In genomic region chr12:108814462-108815211, GRCh38 we compare ENCODE assay signal across 15 cellular contexts. TPM values are rescaled to one million over a fixed set of nuclear protein-coding genes. Genes with fewer than 3 reads are reported as not detected.
DNase-seq lines count a peak whose midpoint lies in the region; ATAC-seq, FAIRE-seq and TF ChIP-seq lines count a peak whose summit lies in the region.
"Had no signal": no experiment of that assay in that cellular context is flagged by ENCODE, and none has a peak within 500 bp of the region (broad histone marks: within the 10 kb centered on the region; RNA-seq: fewer than 3 reads in every experiment).

No MANE protein-coding gene starts in this region.

- no peak overlapping the region for H3K4ac ChIP-seq in H1 (replicated peaks; ENCODE audit: insufficient read length, low read depth, low read length)

- H3K79me2 ChIP-seq in H1 (ENCODE audit: control insufficient read depth in 1 of 2, insufficient read depth in 2 of 2, low read length in 2 of 2): no peaks in the 10 kb centered on the region

- peaks cover 28 to 75% (median 40%) of the 10 kb centered on the region in 10 experiments for H3K4me1 ChIP-seq in BLaER1 treated with 17β-estradiol and CSF1 and Interleukin-3, amounts not matched to agents 10 nM and 100 nM
- peaks cover 0 to 6% (median 3%) of the 10 kb centered on the region in 4 experiments; a peak in 3 of 7 replicates for H3K4me1 ChIP-seq in H1 (replicated peaks in 1 of 4; ENCODE audit: control insufficient read depth in 3 of 4, insufficient read depth in 4 of 4, low read length in 3 of 4)
- H3K4me1 ChIP-seq: BE2C had no signal

- no peak overlapping the region for H3K14ac ChIP-seq in H1 (ENCODE audit: insufficient read length)

- DNase-seq in NCI-H1105 treated with DMSO at 0.1 percent for 48 hours (lab: John Stamatoyannopoulos, UW) (peak; percentile 38), H1 (ENCODE audit: low read depth in 1 of 2, low spot score in 2 of 2) (no peak), osteocyte (ENCODE audit: extremely low spot score, unreplicated experiment) (no peak), GM12892 (ENCODE audit: insufficient read length) (no peak), NCI-H526 treated with DMSO at 0.1 percent for 48 hours (lab: John Stamatoyannopoulos, UW) (no peak)
- DNase-seq in activated CD8-positive, alpha-beta memory T cell treated with anti-CD3 and anti-CD28 coated beads for 24 hours: no peak
- no peak for DNase-seq in activated naive CD8-positive, alpha-beta T cell treated with anti-CD3 and anti-CD28 coated beads, Interleukin-2, amount 50 U/mL, for 24 hours
- DNase-seq: activated effector memory CD4-positive, alpha-beta T cell treated with anti-CD3 and anti-CD28 coated beads, Interleukin-2, amount 50 U/mL, for 16 hours; BE2C; erythroblast; GOT3; MV-4-11; NCI-H446; T-helper 17 cell had no signal

- no peaks in the 10 kb centered on the region for H3K79me1 ChIP-seq in H1 (ENCODE audit: low read depth, low read length)

- no peak overlapping the region for H2BK15ac ChIP-seq in H1 (ENCODE audit: low read length)

- no peak for TF ChIP-seq RAD21 in H1 (IDR thresholded peaks at IDR 0.05 in 1 of 2, conservative IDR thresholded peaks at IDR 0.05 in 1 of 2; ENCODE audit: low read depth in 2 of 2, low read length in 2 of 2)

- no peaks in the 10 kb centered on the region for H3K9me3 Mint-ChIP-seq in osteocyte (ENCODE audit: unreplicated experiment)
- H3K9me3 Mint-ChIP-seq in activated naive CD8-positive, alpha-beta T cell treated with anti-CD3 and anti-CD28 coated beads, Interleukin-2, amount 50 U/mL, for 24 hours: no peaks in the 10 kb centered on the region

- no peak overlapping the region for H3K4me3 Mint-ChIP-seq in osteocyte (ENCODE audit: unreplicated experiment)
- no peak overlapping the region for H3K4me3 Mint-ChIP-seq in activated naive CD8-positive, alpha-beta T cell treated with anti-CD3 and anti-CD28 coated beads, Interleukin-2, amount 50 U/mL, for 24 hours
- H3K4me3 Mint-ChIP-seq: T-helper 17 cell had no signal

- no peak overlapping the region for H4K5ac ChIP-seq in H1 (ENCODE audit: insufficient read length, low read depth, low read length)

- POLR2A ChIA-PET in H1 (lab: Charles Lee; ENCODE audit: partially characterized antibody): interaction anchor here (1.1 to 1.3 kb wide), 2 partner anchors 12 to 35 kb away, joined by 3 read pairs; no protein-coding TSS in a partner anchor

- H3K27ac ChIP-seq in BLaER1 treated with 17β-estradiol and CSF1 and Interleukin-3, amounts not matched to agents 10 nM and 100 nM: peak overlapping the region in 4 of 11 experiments; percentile 9 to 34 (median 14); a peak in 4 of 22 replicates
- no peak overlapping the region for H3K27ac ChIP-seq in H1 (ENCODE audit: low read depth, low read length)

- H2BK120ac ChIP-seq in H1 (replicated peaks; ENCODE audit: low read depth, low read length): no peak overlapping the region

- TF ChIP-seq EP300 in H1 (IDR thresholded peaks at IDR 0.05; ENCODE audit: borderline replicate concordance in 1 of 2, low read depth in 2 of 2, low read length in 2 of 2): no peak

- H3K56ac ChIP-seq in H1 (replicated peaks; ENCODE audit: insufficient read length, low read depth, low read length): no peak overlapping the region

- H3K27me3 ChIP-seq in BLaER1 treated with 17β-estradiol and CSF1 and Interleukin-3, amounts not matched to agents 10 nM and 100 nM: no peaks in the 10 kb centered on the region
- no peaks in the 10 kb centered on the region for H3K27me3 ChIP-seq in H1 (replicated peaks in 1 of 4; ENCODE audit: control insufficient read depth in 3 of 4, extremely low read depth in 1 of 4, insufficient read depth in 3 of 4, low read length in 3 of 4)
- H3K27me3 ChIP-seq: BE2C had no signal

- no peak overlapping the region for H2BK12ac ChIP-seq in H1 (ENCODE audit: low read depth, low read length)

- peaks cover 55% of the 10 kb centered on the region for H3K36me3 Mint-ChIP-seq in osteocyte (ENCODE audit: unreplicated experiment)
- H3K36me3 Mint-ChIP-seq in activated naive CD8-positive, alpha-beta T cell treated with anti-CD3 and anti-CD28 coated beads, Interleukin-2, amount 50 U/mL, for 24 hours (ENCODE audit: low read depth): peaks cover 18% of the 10 kb centered on the region

- H4K8ac ChIP-seq in H1 (ENCODE audit: extremely low read depth, insufficient read depth, low read length): peak overlapping the region; percentile 54; the same call in 1 of the 2 replicates

- no peak for FAIRE-seq in H1 (lab: Jason Lieb, UNC)
- no peak for FAIRE-seq in GM12892 (lab: Jason Lieb, UNC)

- no peak for TF ChIP-seq CTCF in H1 (IDR thresholded peaks at IDR 0.05; ENCODE audit: control extremely low read depth in 1 of 3, insufficient read depth in 1 of 3, low read depth in 1 of 3, low read length in 3 of 3)
- TF ChIP-seq CTCF in osteocyte (IDR thresholded peaks at IDR 0.05): no peak

- CTCF ChIA-PET in H1 (lab: Charles Lee; ENCODE audit: partially characterized antibody): interaction anchor here (0.5 to 2.9 kb wide), 11 partner anchors 12 to 297 kb away, joined by 3 to 16 read pairs (median 3); no protein-coding TSS in a partner anchor

- no peak overlapping the region for H4K91ac ChIP-seq in H1 (replicated peaks; ENCODE audit: insufficient read length, low read length)

- TF ChIP-seq POLR2A in H1 (IDR thresholded peaks at IDR 0.05; ENCODE audit: control extremely low read depth in 1 of 2, low read depth in 2 of 2, low read length in 2 of 2): no peak
- no peak for TF ChIP-seq POLR2A in GM12892 (IDR thresholded peaks at IDR 0.05; ENCODE audit: low read depth, low read length)

- peak overlapping the region; percentile 79 for H3K27ac Mint-ChIP-seq in osteocyte (ENCODE audit: unreplicated experiment)
- H3K27ac Mint-ChIP-seq in activated naive CD8-positive, alpha-beta T cell treated with anti-CD3 and anti-CD28 coated beads, Interleukin-2, amount 50 U/mL, for 24 hours: no peak overlapping the region
- H3K27ac Mint-ChIP-seq: T-helper 17 cell had no signal

- no peak overlapping the region for H2BK20ac ChIP-seq in H1 (ENCODE audit: low read length)

- no peak overlapping the region for H2AK5ac ChIP-seq in H1 (ENCODE audit: low read depth, low read length)

- H3K36me3 ChIP-seq in BLaER1 treated with 17β-estradiol and CSF1 and Interleukin-3, amounts not matched to agents 10 nM and 100 nM: peaks cover 46 to 89% (median 71%) of the 10 kb centered on the region in 11 experiments
- peaks cover 0 to 12% (median 5%) of the 10 kb centered on the region in 4 experiments; a peak in 5 of 8 replicates for H3K36me3 ChIP-seq in H1 (ENCODE audit: control insufficient read depth in 2 of 4, insufficient read depth in 4 of 4, low read length in 3 of 4)

- ATAC-seq in activated naive CD8-positive, alpha-beta T cell treated with anti-CD3 and anti-CD28 coated beads, Interleukin-2, amount 50 U/mL, for 24 hours: no peak
- ATAC-seq: T-helper 17 cell had no signal

- no peak overlapping the region for H2AFZ ChIP-seq in H1 (ENCODE audit: low read length)

- no peaks in the 10 kb centered on the region for H3K23me2 ChIP-seq in H1 (ENCODE audit: low read depth, low read length)

- H3K23ac ChIP-seq in H1 (ENCODE audit: insufficient read length): no peak overlapping the region

- no peak overlapping the region for H2BK5ac ChIP-seq in H1 (ENCODE audit: low read depth, low read length)

- 87% methylated on average over 20 of the region's 27 CpGs; no CpG with 5 or more reads in 1 of the 2 experiments for WGBS in H1 (ENCODE audit: extremely low coverage in 1 of 2, insufficient coverage in 1 of 2, insufficient read length in 1 of 2, insufficient replicate concordance in 2 of 2, low coverage in 1 of 2, low lambda C conversion rate in 2 of 2, missing lambda C conversion rate in 1 of 2), 2 experiments

- no peak overlapping the region for H3K18ac ChIP-seq in H1 (ENCODE audit: extremely low read depth, low read length)

- no peak overlapping the region for H3K4me3 ChIP-seq in BLaER1 treated with 17β-estradiol and CSF1 and Interleukin-3, amounts not matched to agents 10 nM and 100 nM
- H3K4me3 ChIP-seq in H1 (ENCODE audit: extremely low read depth in 1 of 4, insufficient read depth in 2 of 4, low read depth in 3 of 4, low read length in 4 of 4): no peak overlapping the region

- peaks cover 0 to 24% (median 3%) of the 10 kb centered on the region in 11 experiments; a peak in 10 of 22 replicates for H4K20me1 ChIP-seq in BLaER1 treated with 17β-estradiol and CSF1 and Interleukin-3, amounts not matched to agents 10 nM and 100 nM
- H4K20me1 ChIP-seq in H1 (replicated peaks in 1 of 2; ENCODE audit: control insufficient read depth in 1 of 2, insufficient read depth in 2 of 2, low read length in 2 of 2): peaks cover 0 to 2% of the 10 kb centered on the region in 2 experiments

- no peaks in the 10 kb centered on the region for H3K27me3 Mint-ChIP-seq in osteocyte (ENCODE audit: unreplicated experiment)
- H3K27me3 Mint-ChIP-seq in activated naive CD8-positive, alpha-beta T cell treated with anti-CD3 and anti-CD28 coated beads, Interleukin-2, amount 50 U/mL, for 24 hours: no peaks in the 10 kb centered on the region
- H3K27me3 Mint-ChIP-seq: T-helper 17 cell had no signal

- peaks cover 26% of the 10 kb centered on the region for H3K4me1 Mint-ChIP-seq in osteocyte (ENCODE audit: unreplicated experiment)
- peaks cover 9% of the 10 kb centered on the region for H3K4me1 Mint-ChIP-seq in activated naive CD8-positive, alpha-beta T cell treated with anti-CD3 and anti-CD28 coated beads, Interleukin-2, amount 50 U/mL, for 24 hours

- no peaks in the 10 kb centered on the region for H3K9me3 ChIP-seq in BLaER1 treated with 17β-estradiol and CSF1 and Interleukin-3, amounts not matched to agents 10 nM and 100 nM (replicated peaks in 1 of 11)
- no peaks in the 10 kb centered on the region for H3K9me3 ChIP-seq in H1 (ENCODE audit: insufficient read depth in 2 of 2, low read depth in 1 of 2, low read length in 1 of 2)
- H3K9me3 ChIP-seq: BE2C had no signal

- peak overlapping the region; percentile 22 to 53 (median 47); a peak in 20 of 22 replicates for H3K4me2 ChIP-seq in BLaER1 treated with 17β-estradiol and CSF1 and Interleukin-3, amounts not matched to agents 10 nM and 100 nM
- no peak overlapping the region for H3K4me2 ChIP-seq in H1 (ENCODE audit: insufficient read depth in 1 of 2, low read depth in 2 of 2, low read length in 2 of 2)

- 0 out of 22 replicates have a peak overlapping the region, but pooled peaks of 1 of the 11 experiments have one; percentile 13 for H3K9ac ChIP-seq in BLaER1 treated with 17β-estradiol and CSF1 and Interleukin-3, amounts not matched to agents 10 nM and 100 nM
- H3K9ac ChIP-seq in H1 (replicated peaks in 1 of 4; ENCODE audit: extremely low read depth in 1 of 4, low read depth in 3 of 4, low read length in 3 of 4): no peak overlapping the region

RNA-seq across cellular contexts. Expression of gene SSH1, which starts 42.7 kb away (rescaled TPM):
- total RNA-seq in H1 (2021; fragmentation: NEBNext Ultra II Directional; extraction: Animal tissue kit (Norgen Biotek cat#: 25700)): 17.0 and 17.9 TPM in 2 replicates
- 5.3 and 8.0 TPM in 2 replicates for polyA plus RNA-seq in H1 (2011; rRNA removed)
- 6.3 TPM for polyA plus RNA-seq in H1 (2011; cell fraction: cytosol; rRNA removed)
- 10.6 TPM for polyA plus RNA-seq in H1 (2011; cell fraction: nucleus; rRNA removed)
- polyA plus RNA-seq in H1 (2012, experiment 1 of 2): 5.9 to 8.2 TPM (median 7.4 TPM) in 4 replicates
- 2.1 TPM for polyA plus RNA-seq in H1 (2012, experiment 2 of 2)
- polyA plus RNA-seq in H1 (2013, experiment 1 of 2): 7.6 TPM
- 7.2 TPM for polyA plus RNA-seq in H1 (2013, experiment 2 of 2)
- 13.0 and 14.6 TPM in 2 replicates for polyA minus RNA-seq in H1 (2011; rRNA and poly(A)+ RNA removed)
- 9.3 TPM for polyA minus RNA-seq in H1 (2011; cell fraction: cytosol; rRNA and poly(A)+ RNA removed)
- 11.7 TPM for polyA minus RNA-seq in H1 (2011; cell fraction: nucleus; rRNA and poly(A)+ RNA removed)
- 96.9 and 109 TPM in 2 replicates for total RNA-seq in osteocyte
- polyA plus RNA-seq in GM12892 (2012; ENCODE audit: missing spikeins): 9.5 TPM

Comparison
In these comparisons a context has a peak if more than half of its experiments do, and no peak if none do; other contexts are left out.
1. H3K4me2 ChIP-seq: peak in BLaER1 treated with 17β-estradiol and CSF1 and Interleukin-3, amounts not matched to agents 10 nM and 100 nM (11 of 11); none in H1 (0 of 2).